Comparison of ENCODE assay signal across 34 cellular contexts in genomic region chr19:39182174-39182505, GRCh38. TPM values are rescaled to one million over a fixed set of nuclear protein-coding genes. Genes with fewer than 3 reads are reported as not detected.
DNase-seq lines count a peak whose midpoint lies in the region; ATAC-seq and TF ChIP-seq lines count a peak whose summit lies in the region.
"Had no signal": no experiment of that assay in that cellular context is flagged by ENCODE, and none has a peak within 500 bp of the region (broad histone marks: within the 10 kb centered on the region; RNA-seq: fewer than 3 reads in every experiment).

No MANE protein-coding gene starts in this region.

- H3K4me2 ChIP-seq in GM23248 (ENCODE audit: unreplicated experiment) = no peak overlapping the region

- no peaks in the 10 kb centered on the region for H3K9me3 Mint-ChIP-seq in WTC11
- H3K9me3 Mint-ChIP-seq: activated naive CD4-positive, alpha-beta T cell treated with anti-CD3 and anti-CD28 coated beads, Interleukin-2, amount 50 U/mL, for 24 hours; naive thymus-derived CD8-positive, alpha-beta T cell had no signal

- H2AFZ ChIP-seq in GM23248 = no peak overlapping the region

- H3K4me1 Mint-ChIP-seq in WTC11 = no peaks in the 10 kb centered on the region
- H3K4me1 Mint-ChIP-seq: activated naive CD4-positive, alpha-beta T cell treated with anti-CD3 and anti-CD28 coated beads, Interleukin-2, amount 50 U/mL, for 24 hours; CD14-positive monocyte; stimulated activated memory B cell treated with anti-CD40 and anti-IgM and Interleukin-4, amounts not matched to agents 10 μg/mL and 1 μg/mL and 100 μg/mL, for 72 hours had no signal

- CTCF ChIA-PET in WTC11 (lab: Charles Lee) = interaction anchor here (0.6 kb wide), 1 partner anchor 330 kb away, joined by 3 read pairs; no protein-coding TSS in a partner anchor

- H3K79me2 ChIP-seq in GM23248 (ENCODE audit: insufficient read depth) = no peaks in the 10 kb centered on the region

- POLR2A ChIA-PET in WTC11 (lab: Charles Lee) = interaction anchor here (0.7 kb wide), 1 partner anchor 50 kb away, joined by 3 read pairs; no protein-coding TSS in a partner anchor

- no peaks in the 10 kb centered on the region for H4K20me1 ChIP-seq in GM23248 (ENCODE audit: insufficient read depth)

- ATAC-seq in WTC11 = no peak
- ATAC-seq in left lung = peak; percentile 76
- no peak for ATAC-seq in HG02759 (IDR thresholded peaks at IDR 0.05; ENCODE audit: unreplicated experiment)
- ATAC-seq in left lobe of liver = no peak
- ATAC-seq: activated CD8-positive, alpha-beta T cell treated with anti-CD3 and anti-CD28 coated beads, Interleukin-2, amount 10 ng/mL, durations not matched to agents 7 days and 5 days; heart left ventricle; naive thymus-derived CD8-positive, alpha-beta T cell; stimulated activated memory B cell treated with anti-CD40 and anti-IgM and Interleukin-4, amounts not matched to agents 10 μg/mL and 1 μg/mL and 100 μg/mL, for 72 hours had no signal

- no peaks in the 10 kb centered on the region; the same call in 1 of the 2 replicates for H3K36me3 Mint-ChIP-seq in WTC11
- H3K36me3 Mint-ChIP-seq: activated naive CD4-positive, alpha-beta T cell treated with anti-CD3 and anti-CD28 coated beads, Interleukin-2, amount 50 U/mL, for 24 hours had no signal

- H3K36me3 ChIP-seq in GM23248 (ENCODE audit: low read depth) (no peaks in the 10 kb centered on the region; the same call in 1 of the 2 replicates), left lung (peaks cover 0 to 43% of the 10 kb centered on the region in 2 donors), thyroid gland (peaks cover 0 to 16% of the 10 kb centered on the region in 2 donors)

- H3K9ac ChIP-seq in GM23248 = no peak overlapping the region

- H3K27ac Mint-ChIP-seq in WTC11 = 0 out of 2 replicates have a peak overlapping the region, but pooled peaks have one; percentile 40
- H3K27ac Mint-ChIP-seq: activated CD8-positive, alpha-beta T cell treated with anti-CD3 and anti-CD28 coated beads, Interleukin-2, amount 10 ng/mL, durations not matched to agents 7 days and 5 days; activated naive CD4-positive, alpha-beta T cell treated with anti-CD3 and anti-CD28 coated beads, Interleukin-2, amount 50 U/mL, for 24 hours; CD14-positive monocyte; stimulated activated memory B cell treated with anti-CD40 and anti-IgM and Interleukin-4, amounts not matched to agents 10 μg/mL and 1 μg/mL and 100 μg/mL, for 72 hours had no signal

- no peak overlapping the region for H3K27ac ChIP-seq in GM23248
- no peak overlapping the region for H3K27ac ChIP-seq in left lung
- no peak overlapping the region for H3K27ac ChIP-seq in thyroid gland
- H3K27ac ChIP-seq: brain microvascular endothelial cell, heart left ventricle, HL-60, vagina had no signal

- H3K4me3 ChIP-seq in GM23248 = no peak overlapping the region
- H3K4me3 ChIP-seq in left lung = no peak overlapping the region
- H3K4me3 ChIP-seq in thyroid gland (replicated peaks in 1 of 3) = no peak overlapping the region
- H3K4me3 ChIP-seq: HAP-1, heart left ventricle, skin epidermis, vagina had no signal

- H3K27me3 ChIP-seq in GM23248 (replicated peaks; ENCODE audit: insufficient read depth) (no peaks in the 10 kb centered on the region), left lung (no peaks in the 10 kb centered on the region), thyroid gland (no peaks in the 10 kb centered on the region)
- H3K27me3 ChIP-seq: brain microvascular endothelial cell, heart left ventricle, vagina had no signal

- WGBS in GM23248 (ENCODE audit: low coverage in 1 of 2, low lambda C conversion rate in 2 of 2, missing lambda C conversion rate in 2 of 2), 2 experiments = 66 to 74% methylated on average over 4 of the region's 4 CpGs
- WGBS in thyroid gland, 2 donors = 41% methylated on average over 4 of the region's 4 CpGs

- intact Hi-C loops in left lung (cut with DNase I) (no loop called here), thyroid gland (cut with DNase I) (no loop called here)

- H3K27me3 Mint-ChIP-seq in WTC11 (ENCODE audit: low read depth) = no peaks in the 10 kb centered on the region
- H3K27me3 Mint-ChIP-seq: stimulated activated memory B cell treated with anti-CD40 and anti-IgM and Interleukin-4, amounts not matched to agents 10 μg/mL and 1 μg/mL and 100 μg/mL, for 72 hours had no signal

- H3K4me3 Mint-ChIP-seq in WTC11 = no peak overlapping the region
- H3K4me3 Mint-ChIP-seq: activated CD8-positive, alpha-beta T cell treated with anti-CD3 and anti-CD28 coated beads, Interleukin-2, amount 10 ng/mL, durations not matched to agents 7 days and 5 days; activated naive CD4-positive, alpha-beta T cell treated with anti-CD3 and anti-CD28 coated beads, Interleukin-2, amount 50 U/mL, for 24 hours; CD14-positive monocyte; naive thymus-derived CD8-positive, alpha-beta T cell; stimulated activated memory B cell treated with anti-CD40 and anti-IgM and Interleukin-4, amounts not matched to agents 10 μg/mL and 1 μg/mL and 100 μg/mL, for 72 hours had no signal

- DNase-seq in GM23248 (peak; percentile 55), WTC11 (ENCODE audit: low spot score) (no peak), left lung (no peak), thyroid gland (peak; percentile 40 to 44), left lobe of liver (ENCODE audit: low spot score) (no peak)
- DNase-seq in activated T-cell treated with anti-CD3 and anti-CD28 coated beads, Interleukin-2, amount 50 U/mL, for 48 hours = no peak
- DNase-seq: activated CD8-positive, alpha-beta T cell treated with anti-CD3 and anti-CD28 coated beads, Interleukin-2, amount 10 ng/mL, durations not matched to agents 7 days and 5 days; amygdala; brain microvascular endothelial cell; effector memory CD4-positive, alpha-beta T cell; erythroblast; foreskin melanocyte; heart left ventricle; islet precursor cell; Kasumi-1; MV-4-11; naive thymus-derived CD8-positive, alpha-beta T cell; NCI-H1436 treated with DMSO at 0.1 percent for 48 hours; NCI-H2081 treated with DMSO at 0.1 percent for 48 hours; NCI-H226; NCI-H748 treated with DMSO at 0.1 percent for 48 hours; substantia nigra had no signal

- TF ChIP-seq POLR2A in thyroid gland (IDR thresholded peaks at IDR 0.05) = no peak

- no peaks in the 10 kb centered on the region for H3F3A ChIP-seq in GM23248 (ENCODE audit: insufficient read depth)

- in situ Hi-C loops in GM23248 (cut with MboI) = no loop called here

- no peaks in the 10 kb centered on the region for H3K9me3 ChIP-seq in GM23248 (ENCODE audit: low read depth)
- no peaks in the 10 kb centered on the region for H3K9me3 ChIP-seq in left lung
- no peaks in the 10 kb centered on the region for H3K9me3 ChIP-seq in thyroid gland
- H3K9me3 ChIP-seq: HAP-1, heart left ventricle, vagina had no signal

- H3K9me2 ChIP-seq in GM23248 (ENCODE audit: insufficient read depth) = no peaks in the 10 kb centered on the region

- no peak for TF ChIP-seq CTCF in WTC11 (IDR thresholded peaks at IDR 0.05)
- no peak for TF ChIP-seq CTCF in left lung (IDR thresholded peaks at IDR 0.05)
- TF ChIP-seq CTCF in thyroid gland (IDR thresholded peaks at IDR 0.05) = no peak

- H3K4me1 ChIP-seq in GM23248 (ENCODE audit: insufficient read depth) (no peaks in the 10 kb centered on the region), left lung (no peaks in the 10 kb centered on the region), thyroid gland (peaks cover 5 to 8% of the 10 kb centered on the region in 2 donors)
- H3K4me1 ChIP-seq: HAP-1, heart left ventricle, vagina had no signal

TF ChIP-seq in WTC11, 78 proteins besides CTCF, POLR2A, EP300 and RAD21 (continues in another document):
- no peak for TF ChIP-seq NFYB (CRISPR knock-in tag; conservative IDR thresholded peaks at IDR 0.05; ENCODE audit: low read depth)
- no peak for TF ChIP-seq TP53 (CRISPR knock-in tag; IDR thresholded peaks at IDR 0.05)
- TF ChIP-seq GTF2I (CRISPR knock-in tag; conservative IDR thresholded peaks at IDR 0.05) = no peak
- TF ChIP-seq PREB (CRISPR knock-in tag; IDR thresholded peaks at IDR 0.05; ENCODE audit: borderline replicate concordance) = no peak
- no peak for TF ChIP-seq ZBTB21 (CRISPR knock-in tag; IDR thresholded peaks at IDR 0.05; ENCODE audit: borderline replicate concordance)

RNA-seq across cellular contexts. Expression of gene NCCRP1, which starts 14.6 kb away (rescaled TPM):
- total RNA-seq in GM23248 (2014; rRNA removed; shearing (Covaris generic)) = not detected in 2 replicates
- polyA plus RNA-seq in GM23248 (2016; fragmentation: Nextera tagmentation; extraction: Ambion mirVana) = not detected in 2 replicates
- total RNA-seq in WTC11 (2021) (2.0 to 2.5 TPM (median 2.2 TPM) in 3 replicates), left lung (not detected), thyroid gland (under 1 TPM in 3 of 4 donors, not detected in 1; 0.45 to 0.81 (median 0.78) TPM), left lobe of liver (0.08 TPM)
- total RNA-seq: activated CD8-positive, alpha-beta T cell treated with anti-CD3 and anti-CD28 coated beads, Interleukin-2, amount 10 ng/mL, durations not matched to agents 7 days and 5 days; mononuclear cell; naive thymus-derived CD8-positive, alpha-beta T cell had no signal
- polyA plus RNA-seq: CD14-positive monocyte; heart left ventricle; naive thymus-derived CD8-positive, alpha-beta T cell had no signal

RNA-seq across cellular contexts. Expression of gene SYCN, which starts 21.9 kb away (rescaled TPM):
- total RNA-seq in GM23248 (2014; rRNA removed; shearing (Covaris generic)) = not detected in 2 replicates
- not detected in 2 replicates for polyA plus RNA-seq in GM23248 (2016; fragmentation: Nextera tagmentation; extraction: Ambion mirVana)
- total RNA-seq in WTC11 (2021) = 0.37 to 1.1 TPM (median 0.77 TPM) in 3 replicates
- total RNA-seq in left lung = not detected
- total RNA-seq in thyroid gland = not detected
- 1.6 TPM for total RNA-seq in left lobe of liver
- total RNA-seq: activated CD8-positive, alpha-beta T cell treated with anti-CD3 and anti-CD28 coated beads, Interleukin-2, amount 10 ng/mL, durations not matched to agents 7 days and 5 days; lower leg skin; mononuclear cell; naive thymus-derived CD8-positive, alpha-beta T cell; omental fat pad; renal cortical epithelial cell; vagina had no signal
- polyA plus RNA-seq: CD14-positive monocyte; heart left ventricle; naive thymus-derived CD8-positive, alpha-beta T cell had no signal

RNA-seq across cellular contexts. Expression of gene PAK4, which starts 56.6 kb away (rescaled TPM):
- total RNA-seq in GM23248 (2014; rRNA removed; shearing (Covaris generic)) = 6.8 and 10.9 TPM in 2 replicates
- 20.1 and 21.1 TPM in 2 replicates for polyA plus RNA-seq in GM23248 (2016; fragmentation: Nextera tagmentation; extraction: Ambion mirVana)
- total RNA-seq in WTC11 (2021) (69.8 to 77.7 TPM (median 73.9 TPM) in 3 replicates), left lung (10 to 100 TPM; 43.9 to 46.0 TPM), thyroid gland (10 to 100 TPM; 12.4 to 24.9 (median 23.2) TPM), left lobe of liver (19.4 TPM)

Comparison
In these comparisons a context has a peak if more than half of its experiments do, and no peak if none do; other contexts are left out.
1. DNase-seq: peak in GM23248 (single experiment) and thyroid gland (2 of 2); none in WTC11 (single experiment), left lung (0 of 2), left lobe of liver (single experiment) and activated T-cell treated with anti-CD3 and anti-CD28 coated beads, Interleukin-2, amount 50 U/mL, for 48 hours (0 of 2).